ENCODE assay signal across 12 cellular contexts in the genomic region with DNA sequence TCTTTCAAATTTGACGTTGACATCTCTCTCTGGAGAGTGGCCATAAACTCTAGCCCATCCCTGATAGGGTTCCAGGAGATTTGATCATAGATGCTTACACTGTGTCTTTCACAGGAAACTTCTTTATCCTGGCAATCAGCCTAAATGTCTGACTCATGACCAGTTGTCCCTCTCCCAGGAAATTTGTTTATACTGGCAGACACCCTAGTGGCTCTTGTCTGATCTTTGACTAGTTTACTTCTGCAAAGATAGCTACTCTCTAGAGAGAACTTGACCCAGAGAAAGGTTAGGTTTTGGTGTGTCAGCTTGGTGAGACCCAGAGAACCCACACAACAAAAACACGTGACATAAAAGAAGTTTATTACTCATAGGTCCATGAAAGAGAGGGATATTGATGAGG.
DNase-seq lines count a peak whose midpoint lies in the region; ATAC-seq and TF ChIP-seq lines count a peak whose summit lies in the region.
"Had no signal": no experiment of that assay in that cellular context is flagged by ENCODE, and none has a peak within 500 bp of the region (broad histone marks: within the 10 kb centered on the region; RNA-seq: fewer than 3 reads in every experiment).

No MANE protein-coding gene starts in this region.

- H3K4me2 ChIP-seq in PC-3 (ENCODE audit: low read length) (peak overlapping the region; percentile 10), osteoblast (ENCODE audit: insufficient read depth, low read length) (no peak overlapping the region)

- TF ChIP-seq CTCF in PC-3 (conservative IDR thresholded peaks at IDR 0.05; ENCODE audit: low read depth, low read length) (no peak), cardiac fibroblast (IDR thresholded peaks at IDR 0.05; ENCODE audit: low read depth, low read length) (no peak), osteoblast (IDR thresholded peaks at IDR 0.05; ENCODE audit: extremely low read depth, low read depth, low read length) (no peak), natural killer cell (IDR thresholded peaks at IDR 0.05) (no peak), ovary (IDR thresholded peaks at IDR 0.05) (no peak)

- CTCF ChIA-PET in PC-3 (lab: Charles Lee), result interaction anchor here (0.6 kb wide), 1 partner anchor 42 kb away, joined by 3 read pairs; no protein-coding TSS in a partner anchor

- no peak overlapping the region for H3K4me3 ChIP-seq in PC-3 (ENCODE audit: low read length)
- no peak overlapping the region for H3K4me3 ChIP-seq in cardiac fibroblast (replicated peaks in 1 of 2; ENCODE audit: low read depth in 2 of 2, low read length in 2 of 2)
- H3K4me3 ChIP-seq in osteoblast (ENCODE audit: insufficient read depth, low read length), result no peak overlapping the region
- H3K4me3 ChIP-seq in ovary, result no peak overlapping the region

- no peaks in the 10 kb centered on the region for H3K27me3 Mint-ChIP-seq in natural killer cell (ENCODE audit: low read depth in 2 of 2)
- H3K27me3 Mint-ChIP-seq: activated CD8-positive, alpha-beta memory T cell treated with anti-CD3 and anti-CD28 coated beads, Interleukin-2, amount 10 ng/mL, durations not matched to agents 7 days and 5 days; stimulated activated naive B cell treated with anti-CD40 and anti-IgM and Interleukin-4, amounts not matched to agents 10 μg/mL and 1 μg/mL and 100 μg/mL, for 72 hours had no signal

- H3K79me2 ChIP-seq in PC-3 (ENCODE audit: low read length) (no peaks in the 10 kb centered on the region), osteoblast (ENCODE audit: insufficient read depth, low read length) (no peaks in the 10 kb centered on the region)

- no peaks in the 10 kb centered on the region for H3K9me3 ChIP-seq in PC-3 (ENCODE audit: low read length)
- peaks cover 2% of the 10 kb centered on the region for H3K9me3 ChIP-seq in osteoblast (ENCODE audit: low read depth, low read length)
- no peaks in the 10 kb centered on the region for H3K9me3 ChIP-seq in ovary

- H3K27ac Mint-ChIP-seq in natural killer cell, result no peak overlapping the region
- H3K27ac Mint-ChIP-seq: activated CD8-positive, alpha-beta memory T cell treated with anti-CD3 and anti-CD28 coated beads, Interleukin-2, amount 10 ng/mL, durations not matched to agents 7 days and 5 days; stimulated activated naive B cell treated with anti-CD40 and anti-IgM and Interleukin-4, amounts not matched to agents 10 μg/mL and 1 μg/mL and 100 μg/mL, for 72 hours; T-helper 2 cell treated with Interferon-gamma antibody and Interleukin-4, amounts not matched to agents 5 μg/mL and 100 μg/mL, for 36 hours had no signal

- H3K27me3 ChIP-seq in PC-3 (ENCODE audit: low read length) (no peaks in the 10 kb centered on the region), osteoblast (ENCODE audit: insufficient read depth, low read length) (no peaks in the 10 kb centered on the region), ovary (no peaks in the 10 kb centered on the region)

- no peaks in the 10 kb centered on the region for H3K4me1 Mint-ChIP-seq in natural killer cell
- H3K4me1 Mint-ChIP-seq: activated CD8-positive, alpha-beta memory T cell treated with anti-CD3 and anti-CD28 coated beads, Interleukin-2, amount 10 ng/mL, durations not matched to agents 7 days and 5 days; stimulated activated naive B cell treated with anti-CD40 and anti-IgM and Interleukin-4, amounts not matched to agents 10 μg/mL and 1 μg/mL and 100 μg/mL, for 72 hours had no signal

- H3K4me3 Mint-ChIP-seq in natural killer cell, result no peak overlapping the region
- H3K4me3 Mint-ChIP-seq: activated CD8-positive, alpha-beta memory T cell treated with anti-CD3 and anti-CD28 coated beads, Interleukin-2, amount 10 ng/mL, durations not matched to agents 7 days and 5 days; stimulated activated naive B cell treated with anti-CD40 and anti-IgM and Interleukin-4, amounts not matched to agents 10 μg/mL and 1 μg/mL and 100 μg/mL, for 72 hours; T-helper 2 cell treated with Interferon-gamma antibody and Interleukin-4, amounts not matched to agents 5 μg/mL and 100 μg/mL, for 36 hours had no signal

- intact Hi-C loops in PC-3 (cut with micrococcal nuclease) (no loop called here), natural killer cell (cut with micrococcal nuclease) (no loop called here), ovary (cut with DNase I) (no loop called here)

- H3K9me3 Mint-ChIP-seq in natural killer cell, result peaks cover 8 to 10% of the 10 kb centered on the region in 2 donors
- H3K9me3 Mint-ChIP-seq: T-helper 2 cell treated with Interferon-gamma antibody and Interleukin-4, amounts not matched to agents 5 μg/mL and 100 μg/mL, for 36 hours had no signal

- H4K20me1 ChIP-seq in PC-3 (ENCODE audit: low read length) (no peaks in the 10 kb centered on the region), osteoblast (ENCODE audit: insufficient read depth, low read length) (no peaks in the 10 kb centered on the region)

- 35 to 60% (median 39%) methylated on average over 2 of the region's 2 CpGs for WGBS in ovary, 3 donors

- no peak for TF ChIP-seq EP300 in ovary (IDR thresholded peaks at IDR 0.05)

- DNase-seq in HS-27A (ENCODE audit: low read depth), result peak; percentile 96
- peak; percentile 98 for DNase-seq in PC-3
- peak; percentile 61 to 80 for DNase-seq in cardiac fibroblast (ENCODE audit: low read depth in 2 of 2)
- DNase-seq in osteoblast (ENCODE audit: insufficient read length, low spot score, missing footprints), result peak; percentile 62
- DNase-seq in GM03348 (ENCODE audit: low spot score), result no peak
- DNase-seq in natural killer cell, result no peak
- no peak for DNase-seq in ovary
- DNase-seq: activated CD8-positive, alpha-beta memory T cell treated with anti-CD3 and anti-CD28 coated beads, Interleukin-2, amount 10 ng/mL, durations not matched to agents 7 days and 5 days; NCI-H82; stimulated activated naive B cell treated with anti-CD40 and anti-IgM and Interleukin-4, amounts not matched to agents 10 μg/mL and 1 μg/mL and 100 μg/mL, for 72 hours had no signal

- TF ChIP-seq POLR2A in ovary (IDR thresholded peaks at IDR 0.05), result no peak

- H3K9ac ChIP-seq in PC-3 (ENCODE audit: low read length), result no peak overlapping the region

- H3F3A ChIP-seq in PC-3 (ENCODE audit: low read length, unreplicated experiment), result no peaks in the 10 kb centered on the region

- H2AFZ ChIP-seq in PC-3 (ENCODE audit: low read length) (no peak overlapping the region), osteoblast (ENCODE audit: low read length) (no peak overlapping the region)

- POLR2A ChIA-PET in PC-3 (lab: Charles Lee; ENCODE audit: unreplicated experiment), result no interaction called here

- no TSS peak for BruUV-seq in PC-3 (replicated peaks; lab: Mats Ljungman, UMichigan)

- H3K4me1 ChIP-seq in PC-3 (ENCODE audit: insufficient read depth, low read length), result peaks cover 15% of the 10 kb centered on the region
- no peaks in the 10 kb centered on the region for H3K4me1 ChIP-seq in osteoblast (ENCODE audit: insufficient read depth, low read length)
- no peaks in the 10 kb centered on the region for H3K4me1 ChIP-seq in ovary (ENCODE audit: insufficient read depth)

- ATAC-seq in PC-3 (peak; percentile 93), HG03342 (IDR thresholded peaks at IDR 0.05; ENCODE audit: unreplicated experiment) (no peak), natural killer cell (no peak)
- ATAC-seq: activated CD8-positive, alpha-beta memory T cell treated with anti-CD3 and anti-CD28 coated beads, Interleukin-2, amount 10 ng/mL, durations not matched to agents 7 days and 5 days; stimulated activated naive B cell treated with anti-CD40 and anti-IgM and Interleukin-4, amounts not matched to agents 10 μg/mL and 1 μg/mL and 100 μg/mL, for 72 hours had no signal

- H3K9me2 ChIP-seq in PC-3 (replicated peaks; ENCODE audit: low read length), result no peaks in the 10 kb centered on the region

- H3K36me3 ChIP-seq in PC-3 (ENCODE audit: low read depth, low read length) (no peaks in the 10 kb centered on the region), osteoblast (ENCODE audit: insufficient read depth, low read length) (no peaks in the 10 kb centered on the region), ovary (no peaks in the 10 kb centered on the region)

- no peaks in the 10 kb centered on the region for H3K36me3 Mint-ChIP-seq in natural killer cell
- H3K36me3 Mint-ChIP-seq: activated CD8-positive, alpha-beta memory T cell treated with anti-CD3 and anti-CD28 coated beads, Interleukin-2, amount 10 ng/mL, durations not matched to agents 7 days and 5 days; stimulated activated naive B cell treated with anti-CD40 and anti-IgM and Interleukin-4, amounts not matched to agents 10 μg/mL and 1 μg/mL and 100 μg/mL, for 72 hours had no signal

- H3K27ac ChIP-seq in PC-3 (ENCODE audit: low read length) (peak overlapping the region; percentile 69), osteoblast (ENCODE audit: low read depth, low read length) (no peak overlapping the region), ovary (no peak overlapping the region)

Comparison
In these comparisons a context has a peak if more than half of its experiments do, and no peak if none do; other contexts are left out.
1. DNase-seq: peak in HS-27A (single experiment), PC-3 (single experiment), cardiac fibroblast (2 of 2) and osteoblast (single experiment); none in GM03348 (single experiment), natural killer cell (single experiment) and ovary (0 of 5).